Comparison of ENCODE assay signal across 8 cellular contexts in genomic region chr17:75784473-75785015, GRCh38. TPM values are rescaled to one million over a fixed set of nuclear protein-coding genes. Genes with fewer than 3 reads are reported as not detected.
DNase-seq lines count a peak whose midpoint lies in the region; ATAC-seq and TF ChIP-seq lines count a peak whose summit lies in the region.

Gene UNK, plus strand, starts transcription at chr17:75784806. Its CDS starts 75 bp downstream, at chr17:75784881.

- POLR2A ChIA-PET in PC-3 (lab: Charles Lee; ENCODE audit: unreplicated experiment) = interaction anchor here (0.6 kb wide), 2 partner anchors 71 to 90 kb away, joined by 3 to 8 read pairs; no protein-coding TSS in a partner anchor

- H3K27ac ChIP-seq in PC-3 (ENCODE audit: low read length) = peak within 1 kb of the TSS; percentile 93

- no peak for TF ChIP-seq CTCF in PC-3 (conservative IDR thresholded peaks at IDR 0.05; ENCODE audit: low read depth, low read length)

- CTCF ChIA-PET in PC-3 (lab: Charles Lee) = interaction anchor here (1.8 kb wide), 1 partner anchor 61 kb away, joined by 10 read pairs; no protein-coding TSS in a partner anchor

- in situ Hi-C loops in KBM-7 (cut with MboI; ENCODE audit: low pct_unique_long_range_greater_than_20kb, low sequenced_read_pairs) = no loop called here

- H3K4me2 ChIP-seq in PC-3 (ENCODE audit: low read length) = peak within 1 kb of the TSS; percentile 86

- peak within 1 kb of the TSS; percentile 72 for H2AFZ ChIP-seq in PC-3 (ENCODE audit: low read length)

- intact Hi-C loops in PC-3 (cut with micrococcal nuclease) = loop anchor here (2.0 to 5.0 kb wide), 4 partner anchors 48 to 113 kb away; partner anchors contain the start of genes TRIM47, TRIM65 and WBP2

- H3K4me1 ChIP-seq in PC-3 (ENCODE audit: insufficient read depth, low read length) = peaks cover 49% of the 10 kb centered on the region

- H3K4me3 ChIP-seq in PC-3 (ENCODE audit: low read length) = peak within 1 kb of the TSS; percentile 68

- DNase-seq in D341Med (ENCODE audit: low spot score) (peak; percentile 99), KBM-7 (peak; percentile 98), PC-3 (peak; percentile 99), activated T-cell treated with anti-CD3 and anti-CD28 coated beads for 4 hours (peak; percentile 93), epidermal melanocyte (ENCODE audit: insufficient read length, low spot score) (peak; percentile 93), midbrain (lab: John Stamatoyannopoulos, UW) (peak; percentile 99)
- DNase-seq in stimulated activated CD8-positive, alpha-beta memory T cell treated with anti-CD3 and anti-CD28 coated beads, Interleukin-15, amount 100 ng/mL, for 4 hours (ENCODE audit: low read depth in 2 of 2) = peak; percentile 91 to 95

- H4K20me1 ChIP-seq in PC-3 (ENCODE audit: low read length) = no peaks in the 10 kb centered on the region

- peaks cover 42% of the 10 kb centered on the region for H3K79me2 ChIP-seq in PC-3 (ENCODE audit: low read length)

- ATAC-seq in GM21723 (IDR thresholded peaks at IDR 0.05; ENCODE audit: unreplicated experiment) (peak; percentile 60), PC-3 (peak; percentile 71)

- no peaks in the 10 kb centered on the region for H3K9me3 ChIP-seq in PC-3 (ENCODE audit: low read length)

- no TSS peak for BruUV-seq in PC-3 (replicated peaks; lab: Mats Ljungman, UMichigan)

- H3K9me2 ChIP-seq in PC-3 (replicated peaks; ENCODE audit: low read length) = no peaks in the 10 kb centered on the region

- no peaks in the 10 kb centered on the region for H3K27me3 ChIP-seq in PC-3 (ENCODE audit: low read length)

- H3F3A ChIP-seq in PC-3 (ENCODE audit: low read length, unreplicated experiment) = peaks cover 12% of the 10 kb centered on the region

- H3K9ac ChIP-seq in PC-3 (ENCODE audit: low read length) = peak within 1 kb of the TSS; percentile 93

- H3K36me3 ChIP-seq in PC-3 (ENCODE audit: low read depth, low read length) = no peaks in the 10 kb centered on the region

RNA-seq across cellular contexts. Expression of gene UNK, which starts in this region (rescaled TPM):
- total RNA-seq in PC-3 (2014; rRNA removed) = 21.8 and 22.9 TPM in 2 replicates

Comparison
In these comparisons a context has a peak if more than half of its experiments do, and no peak if none do; other contexts are left out.
1. Peak in every context shown above with its lines: DNase-seq, ATAC-seq, H3K4me3 ChIP-seq and H3K27ac ChIP-seq.